ENCODE assay signal across 17 cellular contexts in the genomic region with DNA sequence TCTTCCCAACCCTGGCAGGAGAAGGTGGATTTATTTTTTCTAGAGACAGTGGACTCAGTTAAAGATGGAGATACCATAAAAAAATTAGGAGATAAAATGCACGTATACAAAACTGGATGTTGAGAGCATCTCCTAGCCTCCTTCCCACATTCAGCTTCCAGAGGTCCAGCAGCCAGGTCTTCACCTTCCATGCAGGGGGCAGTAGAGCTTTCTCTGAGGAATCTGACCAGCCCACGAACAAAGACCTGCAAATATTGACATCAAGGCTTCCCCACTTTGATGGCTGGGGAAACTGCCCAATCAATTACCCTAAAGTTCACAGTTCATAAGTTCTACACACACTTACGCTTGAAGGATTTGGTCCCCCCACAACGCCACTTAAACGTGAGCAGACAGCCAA.
"Had no signal": no experiment of that assay in that cellular context is flagged by ENCODE, and none has a peak within 500 bp of the region (broad histone marks: within the 10 kb centered on the region; RNA-seq: fewer than 3 reads in every experiment).

No MANE protein-coding gene starts in this region.

- H3K4me1 ChIP-seq: adrenal gland, gastroesophageal sphincter, parathyroid adenoma, suprapubic skin had no signal

- H3K9me3 ChIP-seq: adrenal gland, neutrophil, suprapubic skin had no signal

- H3K36me3 ChIP-seq: adrenal gland, gastroesophageal sphincter, neutrophil, suprapubic skin had no signal

- H3K27me3 ChIP-seq: adrenal gland, dorsolateral prefrontal cortex, gastroesophageal sphincter, neutrophil, suprapubic skin had no signal

- H3K79me2 ChIP-seq: parathyroid adenoma had no signal

- H2AFZ ChIP-seq: parathyroid adenoma had no signal

- DNase-seq: activated CD4-positive, alpha-beta T cell treated with anti-CD3 and anti-CD28 coated beads for 4 hours; activated CD8-positive, alpha-beta T cell treated with anti-CD3 and anti-CD28 coated beads for 36 hours; activated effector memory CD4-positive, alpha-beta T cell treated with Interleukin-2 at 50 U/mL for 16 hours; activated T-cell treated with anti-CD3 and anti-CD28 coated beads, Interleukin-2, amount 50 U/mL, for 4 hours; adrenal gland; dorsolateral prefrontal cortex; kidney; left ventricle myocardium superior; mesenchymal stem cell; natural killer cell; stimulated activated CD4-positive, alpha-beta T cell treated with anti-CD3 and anti-CD28 coated beads, Interleukin-4, amount 100 ng/mL, for 24 hours; stimulated activated naive CD8-positive, alpha-beta T cell treated with anti-CD3 and anti-CD28 coated beads, Interleukin-15, Interleukin-2, amounts not matched to agents 100 U/mL and 50 U/mL, for 24 hours; trophoblast cell had no signal

- H3K27ac ChIP-seq: adrenal gland, dorsolateral prefrontal cortex, gastroesophageal sphincter, neutrophil, parathyroid adenoma, suprapubic skin had no signal

- H3K9ac ChIP-seq: parathyroid adenoma had no signal

- H3K4me3 ChIP-seq: adrenal gland, dorsolateral prefrontal cortex, gastroesophageal sphincter, suprapubic skin had no signal

- ATAC-seq: activated CD8-positive, alpha-beta T cell treated with anti-CD3 and anti-CD28 coated beads for 36 hours; activated T-cell treated with anti-CD3 and anti-CD28 coated beads, Interleukin-2, amount 50 U/mL, for 4 hours; gastroesophageal sphincter; left ventricle myocardium superior; natural killer cell; stimulated activated naive CD8-positive, alpha-beta T cell treated with anti-CD3 and anti-CD28 coated beads, Interleukin-15, Interleukin-2, amounts not matched to agents 100 U/mL and 50 U/mL, for 24 hours had no signal
